In genomic region chr12:3336606-3337311, GRCh38 we compare ENCODE assay signal across 17 cellular contexts.
DNase-seq lines count a peak whose midpoint lies in the region; ATAC-seq and TF ChIP-seq lines count a peak whose summit lies in the region.
"Had no signal": no experiment of that assay in that cellular context is flagged by ENCODE, and none has a peak within 500 bp of the region (broad histone marks: within the 10 kb centered on the region; RNA-seq: fewer than 3 reads in every experiment).

No MANE protein-coding gene starts in this region.

- no peak for TF ChIP-seq POLR2A in tibial nerve (IDR thresholded peaks at IDR 0.05)

- ATAC-seq in esophagus mucosa (peak; percentile 72), mucosa of descending colon (no peak), HG03045 (IDR thresholded peaks at IDR 0.05; ENCODE audit: unreplicated experiment) (no peak)
- ATAC-seq: effector memory CD8-positive, alpha-beta T cell; natural killer cell treated with Interleukin-12 subunit alpha and Interleukin-12 subunit beta and Interleukin-15 and Interleukin-18, amount 100 ng/mL, for 72 hours; stimulated activated naive CD8-positive, alpha-beta T cell treated with anti-CD3 and anti-CD28 coated beads, Interleukin-15, Interleukin-2, amounts not matched to agents 100 U/mL and 50 U/mL, for 24 hours had no signal

- H3K9me3 ChIP-seq in tibial nerve (no peaks in the 10 kb centered on the region), mucosa of descending colon (no peaks in the 10 kb centered on the region)

- intact Hi-C loops in mucosa of descending colon (cut with DNase I, micrococcal nuclease) = no loop called here

- DNase-seq in NCI-H748 (lab: John Stamatoyannopoulos, UW; ENCODE audit: unreplicated experiment) (peak; percentile 25), NCI-H748 treated with DMSO at 0.1 percent for 48 hours (lab: John Stamatoyannopoulos, UW) (no peak), middle frontal gyrus (ENCODE audit: extremely low spot score, low spot score) (peak; percentile 62), tibial nerve (ENCODE audit: low spot score in 2 of 2) (peak; percentile 16 to 32), NCI-H1694 (lab: John Stamatoyannopoulos, UW) (no peak), mucosa of descending colon (no peak)
- DNase-seq: activated CD4-positive, alpha-beta T cell treated with anti-CD3 and anti-CD28 coated beads, Interleukin-2, amount 50 U/mL, for 4 hours; activated naive CD4-positive, alpha-beta T cell treated with anti-CD3 and anti-CD28 coated beads, Interleukin-2, amount 10 ng/mL, durations not matched to agents 7 days and 5 days; effector memory CD8-positive, alpha-beta T cell; EL; NCI-H774; stimulated activated CD4-positive, alpha-beta T cell treated with anti-CD3 and anti-CD28 coated beads, Interleukin-2, amount 100 ng/mL, for 24 hours; stimulated activated naive CD8-positive, alpha-beta T cell treated with anti-CD3 and anti-CD28 coated beads, Interleukin-15, Interleukin-2, amounts not matched to agents 100 U/mL and 50 U/mL, for 24 hours had no signal

- WGBS in tibial nerve, 2 donors = 23 to 48% methylated on average over 13 of the region's 13 CpGs

- TF ChIP-seq EP300 in tibial nerve (IDR thresholded peaks at IDR 0.05) = peak in 1 of 2 donors; percentile 83

- peak overlapping the region in 3 of 4 donors; percentile 51 to 72 (median 68) for H3K27ac ChIP-seq in tibial nerve
- H3K27ac ChIP-seq: HL-60 had no signal

- TF ChIP-seq CTCF in tibial nerve (IDR thresholded peaks at IDR 0.05) (no peak), mucosa of descending colon (IDR thresholded peaks at IDR 0.05) (no peak)

- H3K27me3 ChIP-seq in tibial nerve = no peaks in the 10 kb centered on the region

- H3K4me3 ChIP-seq in tibial nerve (no peak overlapping the region), mucosa of descending colon (no peak overlapping the region)

- no peaks in the 10 kb centered on the region for H3K36me3 ChIP-seq in tibial nerve
- no peaks in the 10 kb centered on the region for H3K36me3 ChIP-seq in mucosa of descending colon (ENCODE audit: low read depth)

- peaks cover 0 to 30% (median 9%) of the 10 kb centered on the region in 4 donors for H3K4me1 ChIP-seq in tibial nerve
- no peaks in the 10 kb centered on the region for H3K4me1 ChIP-seq in mucosa of descending colon (ENCODE audit: low read depth)

Comparison
In these comparisons a context has a peak if more than half of its experiments do, and no peak if none do; other contexts are left out.
1. DNase-seq: peak in NCI-H748 (single experiment), middle frontal gyrus (single experiment) and tibial nerve (2 of 2); none in NCI-H748 treated with DMSO at 0.1 percent for 48 hours (single experiment), NCI-H1694 (single experiment) and mucosa of descending colon (0 of 3).